In genomic region chr5:14597080-14597479, GRCh38 we compare ENCODE assay signal across 34 cellular contexts. TPM values are rescaled to one million over a fixed set of nuclear protein-coding genes. Genes with fewer than 3 reads are reported as not detected.
A peak's percentile ranks its signal among the peaks of the same experiment; 100 is the strongest.
DNase-seq lines count a peak whose midpoint lies in the region; ATAC-seq, FAIRE-seq and TF ChIP-seq lines count a peak whose summit lies in the region.
"Had no signal": no experiment of that assay in that cellular context is flagged by ENCODE, and none has a peak within 500 bp of the region (broad histone marks: within the 10 kb centered on the region; RNA-seq: fewer than 3 reads in every experiment).

No MANE protein-coding gene starts in this region.

- H3K27ac ChIP-seq in naive thymus-derived CD4-positive, alpha-beta T cell (ENCODE audit: low read depth, low read length) = no peak overlapping the region
- H3K27ac ChIP-seq in testis = no peak overlapping the region
- H3K27ac ChIP-seq: brain microvascular endothelial cell, left ventricle myocardium inferior, prostate gland, upper lobe of left lung, VCaP had no signal

- H3K27me3 ChIP-seq in naive thymus-derived CD4-positive, alpha-beta T cell (ENCODE audit: control insufficient read depth in 2 of 2, insufficient read depth in 2 of 2, low read length in 2 of 2) = no peaks in the 10 kb centered on the region
- H3K27me3 ChIP-seq in testis = no peaks in the 10 kb centered on the region
- H3K27me3 ChIP-seq: BE2C, brain microvascular endothelial cell, upper lobe of left lung had no signal

- H3K9me3 Mint-ChIP-seq in activated naive CD4-positive, alpha-beta T cell treated with anti-CD3 and anti-CD28 coated beads for 36 hours = peaks cover 3% of the 10 kb centered on the region
- peaks cover 8% of the 10 kb centered on the region for H3K9me3 Mint-ChIP-seq in T-helper 2 cell treated with Interferon-gamma antibody and Interleukin-4, amounts not matched to agents 5 μg/mL and 100 μg/mL, for 36 hours
- peaks cover 0 to 3% (median 0%) of the 10 kb centered on the region in 11 donors for H3K9me3 Mint-ChIP-seq in naive thymus-derived CD4-positive, alpha-beta T cell
- H3K9me3 Mint-ChIP-seq: stimulated activated effector memory CD8-positive, alpha-beta T cell treated with anti-CD3 and anti-CD28 coated beads, Interleukin-12 subunit alpha, Interleukin-12 subunit beta, amount 100 ng/mL, for 72 hours had no signal

- peak; percentile 30 for DNase-seq in activated naive CD4-positive, alpha-beta T cell treated with anti-CD3 and anti-CD28 coated beads for 36 hours
- no peak for DNase-seq in activated naive CD4-positive, alpha-beta T cell (lab: John Stamatoyannopoulos, UW)
- DNase-seq in GM12891 (ENCODE audit: insufficient read length, low spot score) (no peak), testis (no peak), putamen (ENCODE audit: low spot score) (no peak)
- no peak for DNase-seq in T-helper 2 cell treated with Interferon-gamma antibody and Interleukin-4, amounts not matched to agents 5 μg/mL and 100 μg/mL, for 36 hours (ENCODE audit: low spot score)
- no peak for DNase-seq in naive thymus-derived CD4-positive, alpha-beta T cell
- DNase-seq: ACHN; activated effector memory CD4-positive, alpha-beta T cell treated with anti-CD3 and anti-CD28 coated beads, Interleukin-2, amount 50 U/mL, for 16 hours; amygdala; BE2C; brain microvascular endothelial cell; Caco-2; cerebellar nuclear complex; DMS53; glutamatergic neuron; H9; left ventricle myocardium inferior; MV-4-11; NCI-H1436; NCI-H345; Right ventricle myocardium superior; stimulated activated CD4-positive, alpha-beta T cell treated with anti-CD3 and anti-CD28 coated beads, Interleukin-4, amount 100 ng/mL, for 4 hours; substantia nigra; T-helper 9 cell; upper lobe of left lung had no signal

- intact Hi-C loops in activated naive CD4-positive, alpha-beta T cell treated with anti-CD3 and anti-CD28 coated beads for 36 hours (cut with micrococcal nuclease) = loop anchor here (5.0 to 10.0 kb wide), 2 partner anchors 395 to 1868 kb away; partner anchors contain the start of gene ZNF622
- intact Hi-C loops in naive thymus-derived CD4-positive, alpha-beta T cell (cut with micrococcal nuclease) = loop anchor here (5.0 to 10.0 kb wide), 6 partner anchors 35 to 1868 kb away; partner anchors contain the start of gene ZNF622 (in 1 of the 2)
- intact Hi-C loops in testis (cut with DNase I; ENCODE audit: low total_unique reads) = no loop called here

- H3K27me3 Mint-ChIP-seq in activated naive CD4-positive, alpha-beta T cell treated with anti-CD3 and anti-CD28 coated beads for 36 hours (ENCODE audit: low read depth) = no peaks in the 10 kb centered on the region
- no peaks in the 10 kb centered on the region for H3K27me3 Mint-ChIP-seq in T-helper 2 cell treated with Interferon-gamma antibody and Interleukin-4, amounts not matched to agents 5 μg/mL and 100 μg/mL, for 36 hours (ENCODE audit: low read depth)
- no peaks in the 10 kb centered on the region for H3K27me3 Mint-ChIP-seq in naive thymus-derived CD4-positive, alpha-beta T cell

- POLR2A ChIA-PET in naive thymus-derived CD4-positive, alpha-beta T cell (lab: Charles Lee) = no interaction called here

- H3K4me3 ChIP-seq in naive thymus-derived CD4-positive, alpha-beta T cell (ENCODE audit: low read length) = no peak overlapping the region
- no peak overlapping the region for H3K4me3 ChIP-seq in testis
- H3K4me3 ChIP-seq: left ventricle myocardium inferior, prostate gland, upper lobe of left lung had no signal

- H3K9me3 ChIP-seq in naive thymus-derived CD4-positive, alpha-beta T cell (ENCODE audit: control insufficient read depth in 2 of 3, low read length in 3 of 3) = no peaks in the 10 kb centered on the region
- H3K9me3 ChIP-seq in testis = no peaks in the 10 kb centered on the region
- H3K9me3 ChIP-seq: BE2C, Caco-2, left ventricle myocardium inferior, prostate gland, upper lobe of left lung had no signal

- no peak for TF ChIP-seq CTCF in testis (IDR thresholded peaks at IDR 0.05)

- peaks cover 0 to 9% (median 0%) of the 10 kb centered on the region in 3 experiments for H3K36me3 ChIP-seq in naive thymus-derived CD4-positive, alpha-beta T cell (ENCODE audit: control insufficient read depth in 2 of 3, insufficient read depth in 3 of 3, low read length in 3 of 3)
- no peaks in the 10 kb centered on the region for H3K36me3 ChIP-seq in testis (ENCODE audit: low read depth, missing control alignments)
- H3K36me3 ChIP-seq: brain microvascular endothelial cell, left ventricle myocardium inferior had no signal

- FAIRE-seq in GM12891 (lab: Jason Lieb, UNC) = peak; percentile 35
- FAIRE-seq: islet of Langerhans had no signal

- peaks cover 11% of the 10 kb centered on the region for H3K36me3 Mint-ChIP-seq in activated naive CD4-positive, alpha-beta T cell treated with anti-CD3 and anti-CD28 coated beads for 36 hours (ENCODE audit: low read depth)
- H3K36me3 Mint-ChIP-seq in T-helper 2 cell treated with Interferon-gamma antibody and Interleukin-4, amounts not matched to agents 5 μg/mL and 100 μg/mL, for 36 hours (ENCODE audit: low read depth) = peaks cover 57% of the 10 kb centered on the region
- peaks cover 0 to 45% (median 15%) of the 10 kb centered on the region in 5 donors for H3K36me3 Mint-ChIP-seq in naive thymus-derived CD4-positive, alpha-beta T cell

- peak overlapping the region; percentile 10 for H3K27ac Mint-ChIP-seq in activated naive CD4-positive, alpha-beta T cell treated with anti-CD3 and anti-CD28 coated beads for 36 hours
- peak overlapping the region; percentile 99 for H3K27ac Mint-ChIP-seq in T-helper 2 cell treated with Interferon-gamma antibody and Interleukin-4, amounts not matched to agents 5 μg/mL and 100 μg/mL, for 36 hours
- peak overlapping the region in 7 of 9 donors; percentile 19 to 99 (median 59) for H3K27ac Mint-ChIP-seq in naive thymus-derived CD4-positive, alpha-beta T cell
- H3K27ac Mint-ChIP-seq: H9 had no signal

- peaks cover 50 to 53% of the 10 kb centered on the region in 2 donors for H3K4me1 ChIP-seq in naive thymus-derived CD4-positive, alpha-beta T cell (ENCODE audit: control insufficient read depth in 2 of 2, insufficient read depth in 2 of 2, low read length in 2 of 2)
- H3K4me1 ChIP-seq in testis = no peaks in the 10 kb centered on the region
- H3K4me1 ChIP-seq: Caco-2, left ventricle myocardium inferior had no signal

- H3K4me1 Mint-ChIP-seq in activated naive CD4-positive, alpha-beta T cell treated with anti-CD3 and anti-CD28 coated beads for 36 hours (ENCODE audit: low read depth) = peaks cover 72% of the 10 kb centered on the region
- H3K4me1 Mint-ChIP-seq in T-helper 2 cell treated with Interferon-gamma antibody and Interleukin-4, amounts not matched to agents 5 μg/mL and 100 μg/mL, for 36 hours (ENCODE audit: low read depth) = peaks cover 72% of the 10 kb centered on the region
- peaks cover 62 to 77% (median 75%) of the 10 kb centered on the region in 7 donors for H3K4me1 Mint-ChIP-seq in naive thymus-derived CD4-positive, alpha-beta T cell

- no peak overlapping the region for H3K4me3 Mint-ChIP-seq in activated naive CD4-positive, alpha-beta T cell treated with anti-CD3 and anti-CD28 coated beads for 36 hours
- peak overlapping the region; percentile 85 for H3K4me3 Mint-ChIP-seq in T-helper 2 cell treated with Interferon-gamma antibody and Interleukin-4, amounts not matched to agents 5 μg/mL and 100 μg/mL, for 36 hours
- peak overlapping the region in 6 of 10 donors; percentile 9 to 84 (median 42) for H3K4me3 Mint-ChIP-seq in naive thymus-derived CD4-positive, alpha-beta T cell
- H3K4me3 Mint-ChIP-seq: H9; stimulated activated effector memory CD8-positive, alpha-beta T cell treated with anti-CD3 and anti-CD28 coated beads, Interleukin-12 subunit alpha, Interleukin-12 subunit beta, amount 100 ng/mL, for 72 hours had no signal

- CTCF ChIA-PET in activated naive CD4-positive, alpha-beta T cell treated with anti-CD3 and anti-CD28 coated beads for 36 hours (lab: Charles Lee) = no interaction called here
- CTCF ChIA-PET in naive thymus-derived CD4-positive, alpha-beta T cell (lab: Charles Lee) = no interaction called here

- TF ChIP-seq POLR2A in GM12891 (IDR thresholded peaks at IDR 0.05; ENCODE audit: low read depth, low read length) (no peak), testis (IDR thresholded peaks at IDR 0.05) (no peak)

- no peak for ATAC-seq in naive thymus-derived CD4-positive, alpha-beta T cell
- ATAC-seq in HG03196 (IDR thresholded peaks at IDR 0.05; ENCODE audit: unreplicated experiment) = no peak
- ATAC-seq: esophagus mucosa; Panc1; SK-N-SH treated with all-trans-retinoic acid at 6 μM for 48 hours; stimulated activated effector memory CD8-positive, alpha-beta T cell treated with anti-CD3 and anti-CD28 coated beads, Interleukin-12 subunit alpha, Interleukin-12 subunit beta, amount 100 ng/mL, for 72 hours had no signal

- 86 to 94% methylated on average over 1 of the region's 1 CpG for WGBS in testis, 2 donors

TF ChIP-seq in GM12891, 5 proteins besides CTCF, POLR2A, EP300 and RAD21:
- TF ChIP-seq PAX5 (IDR thresholded peaks at IDR 0.05; ENCODE audit: insufficient read depth, low read length, severe bottlenecking) = no peak
- no peak for TF ChIP-seq SPI1 (IDR thresholded peaks at IDR 0.05; ENCODE audit: low read depth, low read length)
- no peak for TF ChIP-seq POU2F2 (IDR thresholded peaks at IDR 0.05; ENCODE audit: low read depth, low read length)
- no peak for TF ChIP-seq POLR2AphosphoS5 (IDR thresholded peaks at IDR 0.05; ENCODE audit: low read depth, low read length)
- no peak for TF ChIP-seq TAF1 (IDR thresholded peaks at IDR 0.05; ENCODE audit: low read depth, low read length)
TF ChIP-seq in GM12891: peak in this region for 0.

RNA-seq across cellular contexts. Expression of gene OTULINL, which starts 15.5 kb away (rescaled TPM):
- total RNA-seq in activated naive CD4-positive, alpha-beta T cell treated with anti-CD3 and anti-CD28 coated beads for 36 hours = 10 to 100 TPM in 1 of 2 experiments, 1 to 10 TPM in 1; 9.1 to 10.6 TPM
- polyA plus RNA-seq in GM12891 (2012; ENCODE audit: low read depth, missing spikeins) = 0.40 TPM
- 10 to 100 TPM; 26.1 to 44.7 (median 32.4) TPM for total RNA-seq in naive thymus-derived CD4-positive, alpha-beta T cell
- polyA plus RNA-seq in naive thymus-derived CD4-positive, alpha-beta T cell = 10 to 100 TPM; 25.7 to 31.0 TPM
- total RNA-seq in testis = 10 to 100 TPM; 10.5 to 11.3 TPM
- polyA plus RNA-seq in testis (ENCODE audit: insufficient read depth, low read depth, low replicate concordance) = 10.2 TPM

Comparison
In these comparisons a context has a peak if more than half of its experiments do, and no peak if none do; other contexts are left out.
1. H3K27ac Mint-ChIP-seq: peak in every context shown above with its lines; median percentile 99 in T-helper 2 cell treated with Interferon-gamma antibody and Interleukin-4, amounts not matched to agents 5 μg/mL and 100 μg/mL, for 36 hours; 59 in naive thymus-derived CD4-positive, alpha-beta T cell; 10 in activated naive CD4-positive, alpha-beta T cell treated with anti-CD3 and anti-CD28 coated beads for 36 hours.